Comparison of ENCODE assay signal across 1 cellular context in genomic region chr9:34158362-34158869, GRCh38.
TF ChIP-seq lines count a peak whose summit lies in the region.

No MANE protein-coding gene starts in this region.

TF ChIP-seq in HepG2, 621 proteins besides CTCF, POLR2A, EP300 and RAD21 (continues in another document):
- TF ChIP-seq KLF16 (CRISPR knock-in tag; IDR thresholded peaks at IDR 0.05) (peak in 1 of 2 experiments; percentile 43; a peak in 1 of 4 replicates), FOSL1 (CRISPR knock-in tag; IDR thresholded peaks at IDR 0.05; ENCODE audit: borderline replicate concordance) (peak; percentile 68; the same call in 1 of the 2 replicates), ZNF737 (CRISPR knock-in tag; IDR thresholded peaks at IDR 0.05; ENCODE audit: borderline replicate concordance) (no peak), NFE2L2 (IDR thresholded peaks at IDR 0.05; ENCODE audit: low read length) (peak; percentile 84), ARID5B (CRISPR knock-in tag; IDR thresholded peaks at IDR 0.05) (peak; percentile 57), ERF (CRISPR knock-in tag; IDR thresholded peaks at IDR 0.05) (0 out of 2 replicates have a peak, but pooled peaks have one; percentile 24), STAT6 (CRISPR knock-in tag; IDR thresholded peaks at IDR 0.05; ENCODE audit: borderline replicate concordance) (no peak), ZNF552 (CRISPR knock-in tag; IDR thresholded peaks at IDR 0.05; ENCODE audit: borderline replicate concordance) (no peak), RXRB (CRISPR knock-in tag; IDR thresholded peaks at IDR 0.05; ENCODE audit: borderline replicate concordance) (peak; percentile 44; the same call in 1 of the 2 replicates), NFIB (CRISPR knock-in tag; IDR thresholded peaks at IDR 0.05; ENCODE audit: borderline replicate concordance) (no peak), SOX5 (CRISPR knock-in tag; IDR thresholded peaks at IDR 0.05; ENCODE audit: borderline replicate concordance) (peak; percentile 15; the same call in 1 of the 2 replicates), KLF9 (CRISPR knock-in tag; IDR thresholded peaks at IDR 0.05; ENCODE audit: low read depth) (no peak), AGO2 (optimal IDR thresholded peaks at IDR 0.05; ENCODE audit: low read depth, low read length) (no peak), ZNF276 (CRISPR knock-in tag; IDR thresholded peaks at IDR 0.05; ENCODE audit: low read depth) (no peak), SAP130 (CRISPR knock-in tag; IDR thresholded peaks at IDR 0.05; ENCODE audit: low read depth) (peak; percentile 68), MAFG (CRISPR knock-in tag; IDR thresholded peaks at IDR 0.05) (peak; percentile 82), MED1 (CRISPR knock-in tag; IDR thresholded peaks at IDR 0.05) (peak; percentile 23; the same call in 1 of the 2 replicates), XRCC5 (optimal IDR thresholded peaks at IDR 0.05; ENCODE audit: low read length) (no peak), SETDB1 (CRISPR knock-in tag; IDR thresholded peaks at IDR 0.05; ENCODE audit: borderline replicate concordance) (no peak), LCORL (IDR thresholded peaks at IDR 0.05) (no peak), LCORL (CRISPR knock-in tag; IDR thresholded peaks at IDR 0.05) (0 out of 2 replicates have a peak, but pooled peaks have one; percentile 32), ZBTB3 (CRISPR knock-in tag; IDR thresholded peaks at IDR 0.05; ENCODE audit: borderline replicate concordance, low read depth) (no peak), ZNF292 (CRISPR knock-in tag; IDR thresholded peaks at IDR 0.05; ENCODE audit: borderline replicate concordance, low read depth) (0 out of 2 replicates have a peak, but pooled peaks have one; percentile 40), TMF1 (CRISPR knock-in tag; IDR thresholded peaks at IDR 0.05; ENCODE audit: low read depth) (no peak), GATAD2A (CRISPR knock-in tag; IDR thresholded peaks at IDR 0.05) (peak; percentile 59; the same call in 1 of the 2 replicates), HNRNPK (IDR thresholded peaks at IDR 0.05; ENCODE audit: low read depth, low read length, poor library complexity, severe bottlenecking) (no peak), KDM1A (CRISPR knock-in tag; IDR thresholded peaks at IDR 0.05) (no peak), ZMYM3 (CRISPR knock-in tag; IDR thresholded peaks at IDR 0.05) (peak; percentile 61), FOXA3 (CRISPR knock-in tag; IDR thresholded peaks at IDR 0.05) (peak; percentile 76), JUND (CRISPR knock-in tag; IDR thresholded peaks at IDR 0.05) (peak; percentile 82), MED8 (CRISPR knock-in tag; IDR thresholded peaks at IDR 0.05; ENCODE audit: insufficient replicate concordance) (no peak), ZBTB42 (CRISPR knock-in tag; IDR thresholded peaks at IDR 0.05) (no peak)
- TF ChIP-seq, protein P1, sequence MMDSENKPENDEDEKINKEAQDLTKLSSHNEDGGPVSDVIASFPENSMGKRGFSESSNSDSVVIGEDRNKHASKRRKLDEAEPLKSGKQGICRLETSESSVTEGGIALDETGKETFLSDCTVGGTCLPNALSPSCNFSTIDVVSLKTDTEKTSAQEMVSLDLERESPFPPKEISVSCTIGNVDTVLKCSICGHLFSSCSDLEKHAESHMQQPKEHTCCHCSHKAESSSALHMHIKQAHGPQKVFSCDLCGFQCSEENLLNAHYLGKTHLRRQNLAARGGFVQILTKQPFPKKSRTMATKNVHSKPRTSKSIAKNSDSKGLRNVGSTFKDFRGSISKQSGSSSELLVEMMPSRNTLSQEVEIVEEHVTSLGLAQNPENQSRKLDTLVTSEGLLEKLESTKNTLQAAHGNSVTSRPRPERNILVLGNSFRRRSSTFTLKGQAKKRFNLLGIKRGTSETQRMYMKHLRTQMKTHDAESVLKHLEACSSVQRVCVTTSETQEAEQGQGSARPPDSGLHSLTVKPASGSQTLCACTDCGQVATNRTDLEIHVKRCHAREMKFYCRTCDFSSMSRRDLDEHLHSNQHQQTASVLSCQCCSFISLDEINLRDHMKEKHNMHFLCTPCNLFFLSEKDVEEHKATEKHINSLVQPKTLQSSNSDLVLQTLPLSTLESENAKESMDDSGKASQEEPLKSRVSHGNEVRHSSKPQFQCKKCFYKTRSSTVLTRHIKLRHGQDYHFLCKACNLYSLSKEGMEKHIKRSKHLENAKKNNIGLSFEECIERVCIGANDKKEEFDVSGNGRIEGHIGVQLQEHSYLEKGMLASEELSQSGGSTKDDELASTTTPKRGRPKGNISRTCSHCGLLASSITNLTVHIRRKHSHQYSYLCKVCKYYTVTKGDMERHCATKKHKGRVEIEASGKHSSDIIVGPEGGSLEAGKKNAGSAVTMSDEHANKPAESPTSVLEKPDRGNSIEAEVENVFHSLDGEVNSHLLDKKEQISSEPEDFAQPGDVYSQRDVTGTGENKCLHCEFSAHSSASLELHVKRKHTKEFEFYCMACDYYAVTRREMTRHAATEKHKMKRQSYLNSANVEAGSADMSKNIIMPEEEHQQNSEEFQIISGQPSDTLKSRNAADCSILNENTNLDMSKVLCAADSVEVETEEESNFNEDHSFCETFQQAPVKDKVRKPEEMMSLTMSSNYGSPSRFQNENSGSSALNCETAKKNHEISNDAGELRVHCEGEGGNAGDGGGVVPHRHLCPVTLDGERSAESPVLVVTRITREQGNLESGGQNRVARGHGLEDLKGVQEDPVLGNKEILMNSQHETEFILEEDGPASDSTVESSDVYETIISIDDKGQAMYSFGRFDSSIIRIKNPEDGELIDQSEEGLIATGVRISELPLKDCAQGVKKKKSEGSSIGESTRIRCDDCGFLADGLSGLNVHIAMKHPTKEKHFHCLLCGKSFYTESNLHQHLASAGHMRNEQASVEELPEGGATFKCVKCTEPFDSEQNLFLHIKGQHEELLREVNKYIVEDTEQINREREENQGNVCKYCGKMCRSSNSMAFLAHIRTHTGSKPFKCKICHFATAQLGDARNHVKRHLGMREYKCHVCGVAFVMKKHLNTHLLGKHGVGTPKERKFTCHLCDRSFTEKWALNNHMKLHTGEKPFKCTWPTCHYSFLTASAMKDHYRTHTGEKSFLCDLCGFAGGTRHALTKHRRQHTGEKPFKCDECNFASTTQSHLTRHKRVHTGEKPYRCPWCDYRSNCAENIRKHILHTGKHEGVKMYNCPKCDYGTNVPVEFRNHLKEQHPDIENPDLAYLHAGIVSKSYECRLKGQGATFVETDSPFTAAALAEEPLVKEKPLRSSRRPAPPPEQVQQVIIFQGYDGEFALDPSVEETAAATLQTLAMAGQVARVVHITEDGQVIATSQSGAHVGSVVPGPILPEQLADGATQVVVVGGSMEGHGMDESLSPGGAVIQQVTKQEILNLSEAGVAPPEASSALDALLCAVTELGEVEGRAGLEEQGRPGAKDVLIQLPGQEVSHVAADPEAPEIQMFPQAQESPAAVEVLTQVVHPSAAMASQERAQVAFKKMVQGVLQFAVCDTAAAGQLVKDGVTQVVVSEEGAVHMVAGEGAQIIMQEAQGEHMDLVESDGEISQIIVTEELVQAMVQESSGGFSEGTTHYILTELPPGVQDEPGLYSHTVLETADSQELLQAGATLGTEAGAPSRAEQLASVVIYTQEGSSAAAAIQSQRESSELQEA (CRISPR knock-in tag; IDR thresholded peaks at IDR 0.05; ENCODE audit: not compliant biosample characterization) = no peak
- TF ChIP-seq, protein P2, sequence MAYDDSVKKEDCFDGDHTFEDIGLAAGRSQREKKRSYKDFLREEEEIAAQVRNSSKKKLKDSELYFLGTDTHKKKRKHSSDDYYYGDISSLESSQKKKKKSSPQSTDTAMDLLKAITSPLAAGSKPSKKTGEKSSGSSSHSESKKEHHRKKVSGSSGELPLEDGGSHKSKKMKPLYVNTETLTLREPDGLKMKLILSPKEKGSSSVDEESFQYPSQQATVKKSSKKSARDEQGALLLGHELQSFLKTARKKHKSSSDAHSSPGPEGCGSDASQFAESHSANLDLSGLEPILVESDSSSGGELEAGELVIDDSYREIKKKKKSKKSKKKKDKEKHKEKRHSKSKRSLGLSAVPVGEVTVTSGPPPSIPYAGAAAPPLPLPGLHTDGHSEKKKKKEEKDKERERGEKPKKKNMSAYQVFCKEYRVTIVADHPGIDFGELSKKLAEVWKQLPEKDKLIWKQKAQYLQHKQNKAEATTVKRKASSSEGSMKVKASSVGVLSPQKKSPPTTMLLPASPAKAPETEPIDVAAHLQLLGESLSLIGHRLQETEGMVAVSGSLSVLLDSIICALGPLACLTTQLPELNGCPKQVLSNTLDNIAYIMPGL (CRISPR knock-in tag; IDR thresholded peaks at IDR 0.05; ENCODE audit: borderline replicate concordance in 1 of 2, low read depth in 1 of 2) = peak in 1 of 2 experiments; percentile 49; a peak in 1 of 4 replicates
- TF ChIP-seq, protein P3, sequence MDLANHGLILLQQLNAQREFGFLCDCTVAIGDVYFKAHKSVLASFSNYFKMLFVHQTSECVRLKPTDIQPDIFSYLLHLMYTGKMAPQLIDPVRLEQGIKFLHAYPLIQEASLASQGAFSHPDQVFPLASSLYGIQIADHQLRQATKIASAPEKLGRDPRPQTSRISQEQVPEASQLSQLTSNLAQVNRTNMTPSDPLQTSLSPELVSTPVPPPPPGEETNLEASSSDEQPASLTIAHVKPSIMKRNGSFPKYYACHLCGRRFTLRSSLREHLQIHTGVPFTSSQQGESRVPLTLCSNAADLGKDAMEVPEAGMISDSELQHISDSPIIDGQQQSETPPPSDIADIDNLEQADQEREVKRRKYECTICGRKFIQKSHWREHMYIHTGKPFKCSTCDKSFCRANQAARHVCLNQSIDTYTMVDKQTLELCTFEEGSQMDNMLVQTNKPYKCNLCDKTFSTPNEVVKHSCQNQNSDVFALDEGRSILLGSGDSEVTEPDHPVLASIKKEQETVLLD (CRISPR knock-in tag; IDR thresholded peaks at IDR 0.05; ENCODE audit: low read depth) = no peak
- TF ChIP-seq, protein P4, sequence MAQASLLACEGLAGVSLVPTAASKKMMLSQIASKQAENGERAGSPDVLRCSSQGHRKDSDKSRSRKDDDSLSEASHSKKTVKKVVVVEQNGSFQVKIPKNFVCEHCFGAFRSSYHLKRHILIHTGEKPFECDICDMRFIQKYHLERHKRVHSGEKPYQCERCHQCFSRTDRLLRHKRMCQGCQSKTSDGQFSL (CRISPR knock-in tag; IDR thresholded peaks at IDR 0.05) = peak; percentile 81; the same call in 1 of the 2 replicates
- TF ChIP-seq, protein P5, sequence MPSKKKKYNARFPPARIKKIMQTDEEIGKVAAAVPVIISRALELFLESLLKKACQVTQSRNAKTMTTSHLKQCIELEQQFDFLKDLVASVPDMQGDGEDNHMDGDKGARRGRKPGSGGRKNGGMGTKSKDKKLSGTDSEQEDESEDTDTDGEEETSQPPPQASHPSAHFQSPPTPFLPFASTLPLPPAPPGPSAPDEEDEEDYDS (CRISPR knock-in tag; IDR thresholded peaks at IDR 0.05) = 0 out of 2 replicates have a peak, but pooled peaks have one; percentile 29
